18 cellular contexts compared by ENCODE assay signal in the genomic region with DNA sequence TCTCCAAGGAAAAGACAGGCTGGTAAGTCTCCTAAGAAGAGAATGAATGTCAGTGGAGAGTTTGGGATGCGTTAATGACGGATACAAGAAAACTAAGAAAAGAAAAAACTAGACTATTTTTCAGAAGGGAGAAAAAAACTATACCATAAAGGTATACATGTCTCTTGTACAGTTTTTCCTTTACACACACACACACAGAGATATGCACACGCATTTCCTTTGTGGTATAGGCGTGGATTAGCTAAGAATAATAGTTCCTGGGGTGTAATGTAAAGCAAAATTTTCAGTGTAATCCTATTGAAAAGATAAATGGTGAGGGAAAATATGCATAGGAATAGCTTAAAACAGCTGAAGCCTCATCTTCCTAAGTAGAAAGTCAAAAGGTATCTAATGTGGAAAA. TPM values are rescaled to one million over a fixed set of nuclear protein-coding genes. Genes with fewer than 3 reads are reported as not detected.
DNase-seq lines count a peak whose midpoint lies in the region; ATAC-seq and TF ChIP-seq lines count a peak whose summit lies in the region.
"Had no signal": no experiment of that assay in that cellular context is flagged by ENCODE, and none has a peak within 500 bp of the region (broad histone marks: within the 10 kb centered on the region; RNA-seq: fewer than 3 reads in every experiment).

No MANE protein-coding gene starts in this region.

- peak overlapping the region; percentile 6 for H3K4me3 Mint-ChIP-seq in activated naive CD4-positive, alpha-beta T cell treated with anti-CD3 and anti-CD28 coated beads, Interleukin-2, amount 50 U/mL, for 24 hours
- H3K4me3 Mint-ChIP-seq in WTC11 = no peak overlapping the region
- H3K4me3 Mint-ChIP-seq in stimulated activated naive CD8-positive, alpha-beta T cell treated with anti-CD3 and anti-CD28 coated beads, Interleukin-15, amount 100 ng/mL, for 72 hours = peak overlapping the region; percentile 66 to 72
- H3K4me3 Mint-ChIP-seq: brain had no signal

- POLR2A ChIA-PET in WTC11 (lab: Charles Lee) = no interaction called here

- no peaks in the 10 kb centered on the region for H3K27me3 Mint-ChIP-seq in activated naive CD4-positive, alpha-beta T cell treated with anti-CD3 and anti-CD28 coated beads, Interleukin-2, amount 50 U/mL, for 24 hours
- H3K27me3 Mint-ChIP-seq in WTC11 (ENCODE audit: low read depth) = no peaks in the 10 kb centered on the region
- H3K27me3 Mint-ChIP-seq in stimulated activated naive CD8-positive, alpha-beta T cell treated with anti-CD3 and anti-CD28 coated beads, Interleukin-15, amount 100 ng/mL, for 72 hours = no peaks in the 10 kb centered on the region

- peaks cover 2% of the 10 kb centered on the region for H3K36me3 Mint-ChIP-seq in activated naive CD4-positive, alpha-beta T cell treated with anti-CD3 and anti-CD28 coated beads, Interleukin-2, amount 50 U/mL, for 24 hours
- H3K36me3 Mint-ChIP-seq in WTC11 = no peaks in the 10 kb centered on the region

- H3K9me3 Mint-ChIP-seq in activated naive CD4-positive, alpha-beta T cell treated with anti-CD3 and anti-CD28 coated beads, Interleukin-2, amount 50 U/mL, for 24 hours = no peaks in the 10 kb centered on the region
- no peaks in the 10 kb centered on the region for H3K9me3 Mint-ChIP-seq in WTC11
- H3K9me3 Mint-ChIP-seq in stimulated activated naive CD8-positive, alpha-beta T cell treated with anti-CD3 and anti-CD28 coated beads, Interleukin-15, amount 100 ng/mL, for 72 hours = no peaks in the 10 kb centered on the region
- H3K9me3 Mint-ChIP-seq: brain had no signal

- TF ChIP-seq CTCF in WTC11 (IDR thresholded peaks at IDR 0.05) = no peak

- peaks cover 30% of the 10 kb centered on the region for H3K4me1 Mint-ChIP-seq in activated naive CD4-positive, alpha-beta T cell treated with anti-CD3 and anti-CD28 coated beads, Interleukin-2, amount 50 U/mL, for 24 hours
- no peaks in the 10 kb centered on the region for H3K4me1 Mint-ChIP-seq in WTC11
- H3K4me1 Mint-ChIP-seq in stimulated activated naive CD8-positive, alpha-beta T cell treated with anti-CD3 and anti-CD28 coated beads, Interleukin-15, amount 100 ng/mL, for 72 hours = peaks cover 11% of the 10 kb centered on the region

- no peak for ATAC-seq in WTC11
- no peak for ATAC-seq in stimulated activated naive CD8-positive, alpha-beta T cell treated with anti-CD3 and anti-CD28 coated beads, Interleukin-15, amount 100 ng/mL, for 72 hours

- H3K27ac Mint-ChIP-seq in activated naive CD4-positive, alpha-beta T cell treated with anti-CD3 and anti-CD28 coated beads, Interleukin-2, amount 50 U/mL, for 24 hours = peak overlapping the region; percentile 11
- H3K27ac Mint-ChIP-seq in WTC11 = peak overlapping the region; percentile 18; the same call in 1 of the 2 replicates
- H3K27ac Mint-ChIP-seq in stimulated activated naive CD8-positive, alpha-beta T cell treated with anti-CD3 and anti-CD28 coated beads, Interleukin-15, amount 100 ng/mL, for 72 hours = peak overlapping the region in 1 of 2 donors; percentile 90
- H3K27ac Mint-ChIP-seq: brain had no signal

- CTCF ChIA-PET in WTC11 (lab: Charles Lee) = interaction anchor here (0.6 kb wide), 1 partner anchor 199 kb away, joined by 4 read pairs; no protein-coding TSS in a partner anchor

- DNase-seq in activated naive CD4-positive, alpha-beta T cell treated with Interleukin-2 at 50 U/mL for 16 hours = no peak
- DNase-seq in WTC11 (ENCODE audit: low spot score) = no peak
- peak; percentile 29 for DNase-seq in fibroblast of peridontal ligament (ENCODE audit: extremely low read depth)
- no peak for DNase-seq in stimulated activated naive CD8-positive, alpha-beta T cell treated with anti-CD3 and anti-CD28 coated beads, Interleukin-15, amount 100 ng/mL, for 72 hours
- no peak for DNase-seq in OCI-M1 (lab: John Stamatoyannopoulos, UW)
- no peak for DNase-seq in DMS153 (lab: John Stamatoyannopoulos, UW)
- no peak for DNase-seq in SKM-1 (lab: John Stamatoyannopoulos, UW; ENCODE audit: unreplicated experiment)
- DNase-seq: activated CD4-positive, alpha-beta T cell treated with anti-CD3 and anti-CD28 coated beads, Interleukin-2, amount 50 U/mL, for 1 hour; activated gamma-delta T cell; cortex of kidney; foreskin melanocyte; GM23248; NCI-H2029; NCI-H510A; SHP77; sigmoid colon had no signal

TF ChIP-seq in WTC11, 78 proteins besides CTCF, POLR2A, EP300 and RAD21:
- TF ChIP-seq ZNF317 (CRISPR knock-in tag; IDR thresholded peaks at IDR 0.05; ENCODE audit: borderline replicate concordance, low read depth) (no peak), ATF1 (CRISPR knock-in tag; IDR thresholded peaks at IDR 0.05) (no peak)

RNA-seq across cellular contexts. Expression of a gene that starts 36.3 kb away (rescaled TPM):
- total RNA-seq in WTC11 (2021) = 23.3 to 28.9 TPM (median 25.0 TPM) in 3 replicates

RNA-seq across cellular contexts. Expression of a gene that starts 53.2 kb away (rescaled TPM):
- not detected in 3 replicates for total RNA-seq in WTC11 (2021)
- total RNA-seq: GM23248 had no signal
